Comparison of ENCODE assay signal across 2 cellular contexts in genomic region chr2:16900405-16901025, GRCh38.
TF ChIP-seq lines count a peak whose summit lies in the region.

No MANE protein-coding gene starts in this region.

TF ChIP-seq in GM23338, 12 proteins besides CTCF, POLR2A, EP300 and RAD21 (continued from another document):
- TF ChIP-seq ETS1 (IDR thresholded peaks at IDR 0.05) (no peak), ZNF462 (CRISPR knock-in tag; IDR thresholded peaks at IDR 0.05) (no peak)
- TF ChIP-seq, protein P1, sequence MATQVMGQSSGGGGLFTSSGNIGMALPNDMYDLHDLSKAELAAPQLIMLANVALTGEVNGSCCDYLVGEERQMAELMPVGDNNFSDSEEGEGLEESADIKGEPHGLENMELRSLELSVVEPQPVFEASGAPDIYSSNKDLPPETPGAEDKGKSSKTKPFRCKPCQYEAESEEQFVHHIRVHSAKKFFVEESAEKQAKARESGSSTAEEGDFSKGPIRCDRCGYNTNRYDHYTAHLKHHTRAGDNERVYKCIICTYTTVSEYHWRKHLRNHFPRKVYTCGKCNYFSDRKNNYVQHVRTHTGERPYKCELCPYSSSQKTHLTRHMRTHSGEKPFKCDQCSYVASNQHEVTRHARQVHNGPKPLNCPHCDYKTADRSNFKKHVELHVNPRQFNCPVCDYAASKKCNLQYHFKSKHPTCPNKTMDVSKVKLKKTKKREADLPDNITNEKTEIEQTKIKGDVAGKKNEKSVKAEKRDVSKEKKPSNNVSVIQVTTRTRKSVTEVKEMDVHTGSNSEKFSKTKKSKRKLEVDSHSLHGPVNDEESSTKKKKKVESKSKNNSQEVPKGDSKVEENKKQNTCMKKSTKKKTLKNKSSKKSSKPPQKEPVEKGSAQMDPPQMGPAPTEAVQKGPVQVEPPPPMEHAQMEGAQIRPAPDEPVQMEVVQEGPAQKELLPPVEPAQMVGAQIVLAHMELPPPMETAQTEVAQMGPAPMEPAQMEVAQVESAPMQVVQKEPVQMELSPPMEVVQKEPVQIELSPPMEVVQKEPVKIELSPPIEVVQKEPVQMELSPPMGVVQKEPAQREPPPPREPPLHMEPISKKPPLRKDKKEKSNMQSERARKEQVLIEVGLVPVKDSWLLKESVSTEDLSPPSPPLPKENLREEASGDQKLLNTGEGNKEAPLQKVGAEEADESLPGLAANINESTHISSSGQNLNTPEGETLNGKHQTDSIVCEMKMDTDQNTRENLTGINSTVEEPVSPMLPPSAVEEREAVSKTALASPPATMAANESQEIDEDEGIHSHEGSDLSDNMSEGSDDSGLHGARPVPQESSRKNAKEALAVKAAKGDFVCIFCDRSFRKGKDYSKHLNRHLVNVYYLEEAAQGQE (IDR thresholded peaks at IDR 0.05; ENCODE audit: unreplicated experiment), result no peak

TF ChIP-seq in GM12878, 131 proteins besides CTCF, POLR2A, EP300 and RAD21 (continued from another document):
- TF ChIP-seq ZNF592 (IDR thresholded peaks at IDR 0.05) (0 out of 2 replicates have a peak, but pooled peaks have one; percentile 19), CBX5 (IDR thresholded peaks at IDR 0.05; ENCODE audit: low read depth) (no peak), YY1 (IDR thresholded peaks at IDR 0.05; ENCODE audit: low read depth, low read length) (peak; percentile 38; the same call in 1 of the 2 replicates), SMC3 (IDR thresholded peaks at IDR 0.05; ENCODE audit: borderline replicate concordance, low read length) (peak; percentile 65)
- TF ChIP-seq, protein P2, sequence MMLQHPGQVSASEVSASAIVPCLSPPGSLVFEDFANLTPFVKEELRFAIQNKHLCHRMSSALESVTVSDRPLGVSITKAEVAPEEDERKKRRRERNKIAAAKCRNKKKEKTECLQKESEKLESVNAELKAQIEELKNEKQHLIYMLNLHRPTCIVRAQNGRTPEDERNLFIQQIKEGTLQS (IDR thresholded peaks at IDR 0.05; ENCODE audit: borderline replicate concordance, extremely low read depth, low read depth, low read length), result 0 out of 2 replicates have a peak, but pooled peaks have one; percentile 22
